In genomic region chr3:112734718-112735350, GRCh38 we compare ENCODE assay signal across 7 cellular contexts.
DNase-seq lines count a peak whose midpoint lies in the region; ATAC-seq, FAIRE-seq and TF ChIP-seq lines count a peak whose summit lies in the region.

No MANE protein-coding gene starts in this region.

- no peaks in the 10 kb centered on the region for H3K4me1 ChIP-seq in Karpas-422 (ENCODE audit: low read length)
- H3K4me1 ChIP-seq in aorta (ENCODE audit: control insufficient read depth in 1 of 2, insufficient read depth in 2 of 2, low read length in 2 of 2), result no peaks in the 10 kb centered on the region

- no peak overlapping the region for H3K27ac ChIP-seq in Karpas-422 (ENCODE audit: low read length)
- H3K27ac ChIP-seq in aorta (ENCODE audit: low read depth in 1 of 2, low read length in 2 of 2), result no peak overlapping the region

- H3K27me3 ChIP-seq in Karpas-422 (ENCODE audit: low read length), result no peaks in the 10 kb centered on the region
- H3K27me3 ChIP-seq in aorta (ENCODE audit: control insufficient read depth in 1 of 2, insufficient read depth in 2 of 2, low read length in 1 of 2), result no peaks in the 10 kb centered on the region

- H3K9ac ChIP-seq in Karpas-422 (ENCODE audit: low read length), result no peak overlapping the region

- H3K36me3 ChIP-seq in Karpas-422 (ENCODE audit: insufficient read depth, low read length) (no peaks in the 10 kb centered on the region), aorta (ENCODE audit: control insufficient read depth in 1 of 2, insufficient read depth in 2 of 2, low read length in 1 of 2) (no peaks in the 10 kb centered on the region)

- DNase-seq in GM12892 (ENCODE audit: insufficient read length), result peak; percentile 25
- peak; percentile 93 for DNase-seq in Karpas-422
- peak; percentile 32 for DNase-seq in SHP77 treated with DMSO at 0.1 percent for 48 hours (lab: John Stamatoyannopoulos, UW)
- peak; percentile 36 to 42 for DNase-seq in activated T-helper 1 cell treated with anti-CD3 and anti-CD28 coated beads, Interleukin-2, amount 50 U/mL, for 16 hours (ENCODE audit: low read depth in 1 of 2, low spot score in 1 of 2)
- peak; percentile 31 for DNase-seq in globus pallidus (ENCODE audit: low spot score)
- DNase-seq in pulmonary artery endothelial cell (ENCODE audit: low read depth, low spot score), result peak; percentile 13
- DNase-seq in aorta, result peak in 1 of 2 donors; percentile 51

- no peak overlapping the region for H2AFZ ChIP-seq in Karpas-422 (ENCODE audit: low read length)

- H3K4me3 ChIP-seq in Karpas-422 (ENCODE audit: low read length) (no peak overlapping the region), aorta (ENCODE audit: low read length in 2 of 2) (no peak overlapping the region)

- H3K9me3 ChIP-seq in Karpas-422 (ENCODE audit: low read length), result no peaks in the 10 kb centered on the region
- H3K9me3 ChIP-seq in aorta (ENCODE audit: control insufficient read depth, low read length), result no peaks in the 10 kb centered on the region

- H4K20me1 ChIP-seq in Karpas-422 (ENCODE audit: insufficient read depth, low read depth, low read length), result no peaks in the 10 kb centered on the region

- no peaks in the 10 kb centered on the region for H3K9me2 ChIP-seq in Karpas-422 (replicated peaks; ENCODE audit: insufficient read depth, low read length)

- WGBS in aorta, 2 donors, result 71 to 73% methylated on average over 12 of the region's 12 CpGs

- FAIRE-seq in GM12892 (lab: Jason Lieb, UNC), result peak; percentile 84

- intact Hi-C loops in aorta (cut with DNase I), result loop anchor here in 1 of 2 donors (5.0 kb wide), 2 partner anchors 77 to 242 kb away; partner anchors contain the start of gene CD200R1

- no peaks in the 10 kb centered on the region for H3K79me2 ChIP-seq in Karpas-422 (ENCODE audit: low read length)

- TF ChIP-seq POLR2A in GM12892 (IDR thresholded peaks at IDR 0.05; ENCODE audit: low read depth, low read length), result no peak

- ATAC-seq in aorta (ENCODE audit: low FRiP score), result peak; percentile 69

- no peak overlapping the region for H3K4me2 ChIP-seq in Karpas-422 (ENCODE audit: low read depth, low read length, poor library complexity, severe bottlenecking)
